In genomic region chr7:99493823-99494222, GRCh38 we compare ENCODE assay signal across 1 cellular context.
A peak's percentile ranks its signal among the peaks of the same experiment; 100 is the strongest.
TF ChIP-seq lines count a peak whose summit lies in the region.

No MANE protein-coding gene starts in this region.

TF ChIP-seq in K562, 482 proteins besides CTCF, POLR2A, EP300 and RAD21 (continued from another document and continues in another):
- TF ChIP-seq ARID3A (IDR thresholded peaks at IDR 0.05; ENCODE audit: borderline replicate concordance, low read depth, low read length) (no peak), GATAD2B (IDR thresholded peaks at IDR 0.05; ENCODE audit: borderline replicate concordance) (no peak), CBX3 (IDR thresholded peaks at IDR 0.05; ENCODE audit: borderline replicate concordance in 1 of 2, low read length in 2 of 2) (peak in 1 of 2 experiments; percentile 93; a peak in 2 of 3 replicates), REST (CRISPR knock-in tag; IDR thresholded peaks at IDR 0.05; ENCODE audit: low read depth) (no peak), NCOA1 (IDR thresholded peaks at IDR 0.05; ENCODE audit: low read depth) (no peak), SOX6 (IDR thresholded peaks at IDR 0.05) (peak; percentile 33), MAFF (IDR thresholded peaks at IDR 0.05; ENCODE audit: low read length) (no peak), FOXA3 (CRISPR knock-in tag; conservative IDR thresholded peaks at IDR 0.05 in 1 of 2, IDR thresholded peaks at IDR 0.05 in 1 of 2) (no peak), ZNF165 (CRISPR knock-in tag; IDR thresholded peaks at IDR 0.05; ENCODE audit: borderline replicate concordance) (no peak), GABPB2 (CRISPR knock-in tag; conservative IDR thresholded peaks at IDR 0.05) (no peak), MGA (IDR thresholded peaks at IDR 0.05) (no peak), CHAMP1 (IDR thresholded peaks at IDR 0.05) (no peak), IRF2 (CRISPR knock-in tag; IDR thresholded peaks at IDR 0.05) (no peak), E2F6 (IDR thresholded peaks at IDR 0.05; ENCODE audit: borderline replicate concordance in 1 of 2, extremely low read depth in 1 of 2, insufficient read depth in 1 of 2, insufficient read length in 1 of 2, low read depth in 1 of 2, low read length in 1 of 2, poor library complexity in 1 of 2, severe bottlenecking in 1 of 2) (peak in 1 of 2 experiments; percentile 34), ZNF778 (CRISPR knock-in tag; IDR thresholded peaks at IDR 0.05) (no peak), CREB3 (tag; conservative IDR thresholded peaks at IDR 0.05; ENCODE audit: low read depth) (no peak), HMBOX1 (IDR thresholded peaks at IDR 0.05) (no peak), ZNF280A (IDR thresholded peaks at IDR 0.05; ENCODE audit: low read depth, partially characterized antibody) (peak; percentile 71), HCFC1 (IDR thresholded peaks at IDR 0.05; ENCODE audit: low read depth, low read length) (no peak), EP400 (IDR thresholded peaks at IDR 0.05) (no peak), E2F3 (CRISPR knock-in tag; IDR thresholded peaks at IDR 0.05) (no peak), KDM1A (IDR thresholded peaks at IDR 0.05) (no peak), ZBED1 (IDR thresholded peaks at IDR 0.05) (no peak), TRIM25 (IDR thresholded peaks at IDR 0.05; ENCODE audit: borderline replicate concordance) (no peak), SRSF7 (optimal IDR thresholded peaks at IDR 0.05; ENCODE audit: low read depth, low read length) (no peak), L3MBTL2 (IDR thresholded peaks at IDR 0.05) (no peak), ADNP (tag; IDR thresholded peaks at IDR 0.05) (0 out of 2 replicates have a peak, but pooled peaks have one; percentile 17), ZNF124 (CRISPR knock-in tag; IDR thresholded peaks at IDR 0.05) (no peak), ZNF184 (CRISPR knock-in tag; IDR thresholded peaks at IDR 0.05) (no peak)
